Comparison of ENCODE assay signal across 21 cellular contexts in genomic region chr14:55926007-55926406, GRCh38.
DNase-seq lines count a peak whose midpoint lies in the region; ATAC-seq, FAIRE-seq and TF ChIP-seq lines count a peak whose summit lies in the region.
"Had no signal": no experiment of that assay in that cellular context is flagged by ENCODE, and none has a peak within 500 bp of the region (broad histone marks: within the 10 kb centered on the region; RNA-seq: fewer than 3 reads in every experiment).

No MANE protein-coding gene starts in this region.

- in situ Hi-C loops in ACHN (cut with HindIII; ENCODE audit: low pct_ligation_motif_present, low pct_unique_long_range_greater_than_20kb, low sequenced_read_pairs) = no loop called here

- no peak for TF ChIP-seq CTCF in glutamatergic neuron (IDR thresholded peaks at IDR 0.05; ENCODE audit: partially characterized antibody, unreplicated experiment)

- no peaks in the 10 kb centered on the region for H3K27me3 ChIP-seq in SJCRH30
- H3K27me3 ChIP-seq: heart left ventricle, transverse colon had no signal

- peaks cover 2% of the 10 kb centered on the region for H3K9me3 Mint-ChIP-seq in glutamatergic neuron (ENCODE audit: unreplicated experiment)
- H3K9me3 Mint-ChIP-seq: activated CD4-positive, alpha-beta T cell treated with anti-CD3 and anti-CD28 coated beads, Interleukin-2, amount 10 ng/mL, durations not matched to agents 24 days and 14 days had no signal

- intact Hi-C loops in left ventricle myocardium superior (cut with micrococcal nuclease) (no loop called here), left cardiac atrium (cut with DNase I) (no loop called here)

- H3K36me3 Mint-ChIP-seq in glutamatergic neuron (ENCODE audit: unreplicated experiment) = no peaks in the 10 kb centered on the region
- H3K36me3 Mint-ChIP-seq: activated naive CD8-positive, alpha-beta T cell; CD14-positive monocyte had no signal

- no peaks in the 10 kb centered on the region for H3K4me1 ChIP-seq in SJCRH30
- H3K4me1 ChIP-seq: heart left ventricle had no signal

- no peaks in the 10 kb centered on the region for H3K9me3 ChIP-seq in SJCRH30 (replicated peaks)
- H3K9me3 ChIP-seq: A549, heart left ventricle, transverse colon had no signal

- no peak overlapping the region for H3K4me3 Mint-ChIP-seq in glutamatergic neuron (ENCODE audit: unreplicated experiment)
- H3K4me3 Mint-ChIP-seq: activated CD4-positive, alpha-beta T cell treated with anti-CD3 and anti-CD28 coated beads, Interleukin-2, amount 10 ng/mL, durations not matched to agents 24 days and 14 days; activated naive CD8-positive, alpha-beta T cell; CD14-positive monocyte had no signal

- no peak overlapping the region for H3K4me3 ChIP-seq in SJCRH30
- H3K4me3 ChIP-seq: A549, heart left ventricle, SK-N-MC, transverse colon had no signal

- H3K4me1 Mint-ChIP-seq in glutamatergic neuron (ENCODE audit: low read depth, unreplicated experiment) = peaks cover 15% of the 10 kb centered on the region
- H3K4me1 Mint-ChIP-seq: activated CD4-positive, alpha-beta T cell treated with anti-CD3 and anti-CD28 coated beads, Interleukin-2, amount 10 ng/mL, durations not matched to agents 24 days and 14 days; CD14-positive monocyte had no signal

- no peaks in the 10 kb centered on the region for H3K36me3 ChIP-seq in SJCRH30
- H3K36me3 ChIP-seq: heart left ventricle, transverse colon had no signal

- peak; percentile 20 for FAIRE-seq in urothelium cell line (lab: Jason Lieb, UNC)
- FAIRE-seq: A549, G401.6, GM12891, keratinocyte had no signal

- ATAC-seq in left ventricle myocardium superior = peak; percentile 41
- no peak for ATAC-seq in left cardiac atrium
- ATAC-seq: A549 had no signal

- DNase-seq in left ventricle myocardium superior (no peak), left cardiac atrium (no peak), NCI-H510A (lab: John Stamatoyannopoulos, UW) (peak; percentile 76), glutamatergic neuron (no peak), urothelium cell line (ENCODE audit: low spot score) (no peak), NCI-H446 (lab: John Stamatoyannopoulos, UW) (no peak), ACHN (no peak), SJCRH30 (no peak)
- DNase-seq: activated CD4-positive, alpha-beta T cell treated with anti-CD3 and anti-CD28 coated beads, Interleukin-2, amount 10 ng/mL, durations not matched to agents 24 days and 14 days; heart left ventricle; NCI-H1048; occipital lobe; stimulated activated CD4-positive, alpha-beta T cell treated with anti-CD3 and anti-CD28 coated beads, Interleukin-4, amount 100 ng/mL, for 24 hours; transverse colon had no signal

- no peak overlapping the region for H3K27ac ChIP-seq in SJCRH30
- H3K27ac ChIP-seq: A549, heart left ventricle, SK-N-MC had no signal

- H3K27ac Mint-ChIP-seq in glutamatergic neuron (ENCODE audit: unreplicated experiment) = peak overlapping the region; percentile 69
- H3K27ac Mint-ChIP-seq: activated CD4-positive, alpha-beta T cell treated with anti-CD3 and anti-CD28 coated beads, Interleukin-2, amount 10 ng/mL, durations not matched to agents 24 days and 14 days; activated naive CD8-positive, alpha-beta T cell; CD14-positive monocyte had no signal

- H3K27me3 Mint-ChIP-seq in glutamatergic neuron (ENCODE audit: unreplicated experiment) = no peaks in the 10 kb centered on the region
